Comparison of ENCODE assay signal across 23 cellular contexts in genomic region chr5:140232731-140233130, GRCh38. TPM values are rescaled to one million over a fixed set of nuclear protein-coding genes. Genes with fewer than 3 reads are reported as not detected.
A peak's percentile ranks its signal among the peaks of the same experiment; 100 is the strongest.
DNase-seq lines count a peak whose midpoint lies in the region; ATAC-seq, FAIRE-seq and TF ChIP-seq lines count a peak whose summit lies in the region.
"Had no signal": no experiment of that assay in that cellular context is flagged by ENCODE, and none has a peak within 500 bp of the region (broad histone marks: within the 10 kb centered on the region; RNA-seq: fewer than 3 reads in every experiment).

No MANE protein-coding gene starts in this region.

- H3K9me1 ChIP-seq in K562 (ENCODE audit: control insufficient read depth, insufficient read depth, low read length), result no peaks in the 10 kb centered on the region

- CTCF ChIA-PET in HepG2 (lab: Yijun Ruan, JAX; ENCODE audit: low intra/inter-chr PET ratio, low total read pairs), result no interaction called here
- CTCF ChIA-PET in K562 (lab: Yijun Ruan, JAX; ENCODE audit: low intra/inter-chr PET ratio), result no interaction called here

- H3K4me2 ChIP-seq in HepG2 (ENCODE audit: low read depth, low read length), result no peak overlapping the region
- no peak overlapping the region for H3K4me2 ChIP-seq in K562 (ENCODE audit: insufficient read depth, low read length)
- H3K4me2 ChIP-seq: BLaER1 had no signal

- TF ChIP-seq EP300 in HepG2 (IDR thresholded peaks at IDR 0.05; ENCODE audit: low read depth in 2 of 2, low read length in 2 of 2) (no peak), HepG2 (CRISPR knock-in tag; IDR thresholded peaks at IDR 0.05; ENCODE audit: borderline replicate concordance) (no peak), K562 (IDR thresholded peaks at IDR 0.05; ENCODE audit: low read length) (no peak)

- H3K27me3 ChIP-seq in HepG2 (ENCODE audit: control insufficient read depth in 1 of 2, insufficient read depth in 2 of 2, low read length in 2 of 2) (no peaks in the 10 kb centered on the region), right lobe of liver (no peaks in the 10 kb centered on the region), K562 (ENCODE audit: control insufficient read depth in 2 of 2, insufficient read depth in 2 of 2, low read length in 2 of 2) (no peaks in the 10 kb centered on the region), psoas muscle (ENCODE audit: insufficient read depth in 3 of 3, low read length in 2 of 3) (no peaks in the 10 kb centered on the region), right cardiac atrium (ENCODE audit: control insufficient read depth, insufficient read depth) (no peaks in the 10 kb centered on the region)
- H3K27me3 ChIP-seq: BLaER1 had no signal

- H2AFZ ChIP-seq in HepG2 (ENCODE audit: low read length) (no peak overlapping the region), K562 (ENCODE audit: low read depth, low read length) (no peak overlapping the region)
- H2AFZ ChIP-seq: GM23248 had no signal

- H3K36me3 ChIP-seq in HepG2 (replicated peaks in 1 of 2; ENCODE audit: control insufficient read depth in 1 of 2, insufficient read depth in 2 of 2, low read length in 2 of 2) (no peaks in the 10 kb centered on the region; a peak in 1 of 5 replicates), right lobe of liver (no peaks in the 10 kb centered on the region), K562 (ENCODE audit: control insufficient read depth, insufficient read depth, low read length) (no peaks in the 10 kb centered on the region; the same call in 1 of the 3 replicates), psoas muscle (ENCODE audit: insufficient read depth in 1 of 2, low read depth in 1 of 2) (no peaks in the 10 kb centered on the region)
- H3K36me3 ChIP-seq: BLaER1 had no signal

- BruUV-seq in HepG2 (replicated peaks; lab: Mats Ljungman, UMichigan), result no TSS peak
- no TSS peak for BruUV-seq in K562 (replicated peaks; lab: Mats Ljungman, UMichigan)

- peaks cover 3% of the 10 kb centered on the region for H3K79me2 ChIP-seq in HepG2 (ENCODE audit: insufficient read depth, low read length)
- peaks cover 13% of the 10 kb centered on the region; the same call in 2 of the 3 replicates for H3K79me2 ChIP-seq in K562 (ENCODE audit: control insufficient read depth, insufficient read depth, low read length)

- H3K9me3 ChIP-seq in HepG2 (ENCODE audit: low read length) (no peaks in the 10 kb centered on the region), right lobe of liver (no peaks in the 10 kb centered on the region), K562 (replicated peaks; ENCODE audit: control insufficient read depth, insufficient read depth, low read depth, low read length) (no peaks in the 10 kb centered on the region), psoas muscle (no peaks in the 10 kb centered on the region), right cardiac atrium (ENCODE audit: control insufficient read depth, low read length) (no peaks in the 10 kb centered on the region)
- H3K9me3 ChIP-seq: BLaER1 had no signal

- DNase-seq in HepG2 (ENCODE audit: low spot score), result peak; percentile 25
- no peak for DNase-seq in right lobe of liver
- no peak for DNase-seq in K562 (ENCODE audit: extremely low read depth in 1 of 4, low spot score in 3 of 4)
- DNase-seq in psoas muscle, result no peak
- DNase-seq in right cardiac atrium, result no peak
- DNase-seq in activated CD4-positive, alpha-beta T cell treated with anti-CD3 and anti-CD28 coated beads for 48 hours, result no peak
- DNase-seq: CD4-positive, CD25-positive, alpha-beta regulatory T cell; CD8-positive, alpha-beta T cell; DMS 273 treated with DMSO at 0.1 percent for 48 hours; DMS79; EL; GDM1; GM23248; H7; HCEC 1CT had no signal

- POLR2A ChIA-PET in HepG2 (lab: Yijun Ruan, JAX), result no interaction called here
- POLR2A ChIA-PET in K562 (lab: Yijun Ruan, JAX), result interaction anchor here (1.8 kb wide), 1 partner anchor 9 kb away, joined by 7 read pairs; no protein-coding TSS in a partner anchor

- TF ChIP-seq POLR2A in HepG2 (IDR thresholded peaks at IDR 0.05; ENCODE audit: insufficient read depth in 1 of 2, low read depth in 2 of 2, low read length in 2 of 2) (no peak), right lobe of liver (IDR thresholded peaks at IDR 0.05) (no peak), K562 (conservative IDR thresholded peaks at IDR 0.05) (no peak)

- intact Hi-C loops in HepG2 (cut with micrococcal nuclease; ENCODE audit: unreplicated experiment) (no loop called here), right lobe of liver (cut with DNase I) (no loop called here), K562 (cut with micrococcal nuclease) (no loop called here), psoas muscle (cut with DNase I) (no loop called here), right cardiac atrium (cut with DNase I) (no loop called here)

- H4K20me1 ChIP-seq in HepG2 (ENCODE audit: insufficient read depth, low read length) (no peaks in the 10 kb centered on the region), K562 (replicated peaks; ENCODE audit: control insufficient read depth, insufficient read depth, low read length) (peaks cover 12% of the 10 kb centered on the region; the same call in 1 of the 2 replicates)

- 33% methylated on average over 1 of the region's 1 CpG for WGBS in HepG2 (ENCODE audit: low lambda C conversion rate)
- WGBS in right lobe of liver (ENCODE audit: insufficient coverage, low coverage, low lambda C conversion rate, missing lambda C conversion rate), result no CpG with 5 or more reads among the region's 1 CpG
- WGBS in K562 (ENCODE audit: insufficient coverage, low coverage, missing lambda C conversion rate), result 77% methylated on average over 1 of the region's 1 CpG
- WGBS in psoas muscle, 3 donors, result 83 to 92% (median 89%) methylated on average over 1 of the region's 1 CpG
- 93% methylated on average over 1 of the region's 1 CpG for WGBS in right cardiac atrium

- H3K9ac ChIP-seq in HepG2 (ENCODE audit: insufficient read depth, low read depth, low read length) (no peak overlapping the region), K562 (ENCODE audit: insufficient read depth in 1 of 2, low read depth in 2 of 2, low read length in 2 of 2) (no peak overlapping the region)
- H3K9ac ChIP-seq: BLaER1, GM23248 had no signal

- H3K4me1 ChIP-seq in HepG2 (ENCODE audit: insufficient read depth, low read length) (peaks cover 35% of the 10 kb centered on the region), right lobe of liver (peaks cover 0 to 17% (median 2%) of the 10 kb centered on the region in 4 donors), K562 (replicated peaks in 1 of 2; ENCODE audit: control insufficient read depth in 2 of 2, insufficient read depth in 2 of 2, low read length in 2 of 2) (no peaks in the 10 kb centered on the region; a peak in 2 of 5 replicates), psoas muscle (peaks cover 43% of the 10 kb centered on the region), right cardiac atrium (ENCODE audit: control insufficient read depth, insufficient read depth, low read length) (peaks cover 11% of the 10 kb centered on the region)

- H3K4me3 ChIP-seq in HepG2 (replicated peaks in 1 of 3; ENCODE audit: insufficient read depth in 1 of 3, low read depth in 2 of 3, low read length in 3 of 3) (no peak overlapping the region), right lobe of liver (no peak overlapping the region), K562 (no peak overlapping the region), psoas muscle (no peak overlapping the region), right cardiac atrium (ENCODE audit: low read length) (no peak overlapping the region)
- H3K4me3 ChIP-seq: BLaER1, GM12878, GM23248 had no signal

- ATAC-seq in HepG2, result peak; percentile 17; the same call in 2 of the 3 replicates
- no peak for ATAC-seq in right lobe of liver
- no peak; the same call in 2 of the 3 replicates for ATAC-seq in K562
- ATAC-seq in psoas muscle, result no peak
- no peak for ATAC-seq in right cardiac atrium
- no peak for ATAC-seq in GM21576 (IDR thresholded peaks at IDR 0.05; ENCODE audit: unreplicated experiment)
- ATAC-seq: CD8-positive, alpha-beta T cell; GM12878 had no signal

- TF ChIP-seq CTCF in HepG2 (CRISPR knock-in tag; IDR thresholded peaks at IDR 0.05), result no peak
- TF ChIP-seq CTCF in right lobe of liver (IDR thresholded peaks at IDR 0.05), result no peak
- TF ChIP-seq CTCF in K562 (IDR thresholded peaks at IDR 0.05 in 2 of 3, conservative IDR thresholded peaks at IDR 0.05 in 1 of 3; ENCODE audit: insufficient read depth in 2 of 3, low read depth in 1 of 3, low read length in 3 of 3), result no peak
- no peak for TF ChIP-seq CTCF in psoas muscle (IDR thresholded peaks at IDR 0.05)

- H3K27ac ChIP-seq in HepG2 (ENCODE audit: extremely low read length, insufficient read depth, low read length) (no peak overlapping the region), right lobe of liver (no peak overlapping the region), K562 (ENCODE audit: extremely low read depth, low read depth, low read length) (no peak overlapping the region), psoas muscle (peak overlapping the region; percentile 21), right cardiac atrium (ENCODE audit: low read length) (no peak overlapping the region)
- H3K27ac ChIP-seq: 22Rv1, BLaER1, C4-2B, GM23248 had no signal

- peak; percentile 40 for FAIRE-seq in HepG2 (lab: Jason Lieb, UNC)
- FAIRE-seq in K562 (lab: Jason Lieb, UNC), result peak; percentile 77
- FAIRE-seq: A204.1, D721Med, GM12878, H1 had no signal

- in situ Hi-C loops in HepG2 (cut with HindIII; ENCODE audit: extremely low pct_ligation_motif_present, low pct_unique_long_range_greater_than_20kb), result no loop called here
- in situ Hi-C loops in K562 (cut with MboI), result no loop called here

- TF ChIP-seq RAD21 in HepG2 (CRISPR knock-in tag; IDR thresholded peaks at IDR 0.05), result no peak
- TF ChIP-seq RAD21 in K562 (CRISPR knock-in tag; conservative IDR thresholded peaks at IDR 0.05 in 1 of 2, IDR thresholded peaks at IDR 0.05 in 1 of 2), result no peak

RNA-seq across cellular contexts. Expression of gene CYSTM1, which starts 57.7 kb away (rescaled TPM):
- total RNA-seq in HepG2 (2016; rRNA removed; fragmentation: Illumina TruSeq; extraction: Trizol) (40.0 and 52.7 TPM in 2 replicates), right lobe of liver (10 to 100 TPM; 15.5 to 78.0 (median 29.8) TPM), K562 (2014; rRNA removed) (76.1 and 127 TPM in 2 replicates), K562 (2014; rRNA removed; fragmentation: Illumina TruSeq; extraction: Trizol) (66.6 and 94.6 TPM in 2 replicates), K562 (2015; rRNA removed; fragmentation: Illumina TruSeq; extraction: Trizol) (118 and 129 TPM in 2 replicates), K562 (2021) (76.2 and 86.6 TPM in 2 replicates), psoas muscle (100 to 1,000 TPM; 193 to 408 (median 285) TPM), right cardiac atrium (10 to 100 TPM; 47.8 to 58.3 (median 51.1) TPM)
- total RNA-seq in HepG2 (2016; cell fraction: cytosol; rRNA removed; fragmentation: Illumina TruSeq; extraction: Trizol; ENCODE audit: low read depth), result 16.3 and 21.9 TPM in 2 replicates
- 37.6 and 58.4 TPM in 2 replicates for total RNA-seq in HepG2 (2016; cell fraction: insoluble cytoplasmic fraction; rRNA removed; fragmentation: Illumina TruSeq; extraction: Trizol)
- total RNA-seq in HepG2 (2016; cell fraction: membrane; rRNA removed; fragmentation: Illumina TruSeq; extraction: Trizol), result 15.0 and 21.9 TPM in 2 replicates
- 17.2 and 20.7 TPM in 2 replicates for total RNA-seq in HepG2 (2016; cell fraction: nucleus; rRNA removed; fragmentation: Illumina TruSeq; extraction: Trizol)
- polyA plus RNA-seq in HepG2 (2011; rRNA removed) (73.4 and 85.0 TPM in 2 replicates), K562 (2011; rRNA removed) (92.8 and 98.2 TPM in 2 replicates), K562 (2014; fragmentation: Illumina TruSeq; extraction: Trizol) (139 and 150 TPM in 2 replicates), K562 (2014; fragmentation: Nextera tagmentation; extraction: Ambion mirVana) (100 to 1,000 TPM; 363 to 422 TPM), K562 (2014; rRNA removed) (108 and 126 TPM in 2 replicates), psoas muscle (100 to 1,000 TPM; 217 to 601 (median 297) TPM), right cardiac atrium (77.4 TPM)
- polyA plus RNA-seq in HepG2 (2011; cell fraction: cytosol; rRNA removed), result 80.7 and 95.8 TPM in 2 replicates
- polyA plus RNA-seq in HepG2 (2011; cell fraction: nucleus; rRNA removed), result 17.5 and 23.1 TPM in 2 replicates
- polyA plus RNA-seq in HepG2 (2012), result 32.8 and 35.3 TPM in 2 replicates
- 23.1 and 29.4 TPM in 2 replicates for polyA plus RNA-seq in HepG2 (2016; cell fraction: cytosol; fragmentation: Illumina TruSeq; extraction: Trizol; ENCODE audit: low read depth)
- 83.1 and 90.8 TPM in 2 replicates for polyA plus RNA-seq in HepG2 (2016; cell fraction: insoluble cytoplasmic fraction; fragmentation: Illumina TruSeq; extraction: Trizol; ENCODE audit: low read depth)
- 20.1 and 22.6 TPM in 2 replicates for polyA plus RNA-seq in HepG2 (2016; cell fraction: membrane; fragmentation: Illumina TruSeq; extraction: Trizol; ENCODE audit: low read depth)
- polyA plus RNA-seq in HepG2 (2016; cell fraction: nucleus; fragmentation: Illumina TruSeq; extraction: Trizol; ENCODE audit: insufficient read depth, low read depth), result 32.0 and 35.2 TPM in 2 replicates
- 67.0 and 122 TPM in 2 replicates for polyA minus RNA-seq in HepG2 (2011; rRNA and poly(A)+ RNA removed; ENCODE audit: low replicate concordance)
- 18.4 and 25.9 TPM in 2 replicates for polyA minus RNA-seq in HepG2 (2011; cell fraction: cytosol; rRNA and poly(A)+ RNA removed)
- 12.2 and 14.5 TPM in 2 replicates for polyA minus RNA-seq in HepG2 (2011; cell fraction: nucleus; rRNA and poly(A)+ RNA removed)
- 8.9 and 10.7 TPM in 2 replicates for total RNA-seq in K562 (2011; cell fraction: chromatin; rRNA removed; ENCODE audit: low replicate concordance)
- total RNA-seq in K562 (2011; cell fraction: nucleolus; rRNA removed), result 20.3 and 25.2 TPM in 2 replicates
- 20.1 and 20.5 TPM in 2 replicates for total RNA-seq in K562 (2011; cell fraction: nucleoplasm; rRNA removed)
- 97.9 and 207 TPM in 2 replicates for polyA plus RNA-seq in K562 (2011; cell fraction: cytosol; rRNA removed)
- 39.9 and 50.7 TPM in 2 replicates for polyA plus RNA-seq in K562 (2011; cell fraction: nucleus; rRNA removed)
- polyA plus RNA-seq in K562 (2012), result 136 and 260 TPM in 2 replicates
- 31.6 and 43.3 TPM in 2 replicates for polyA minus RNA-seq in K562 (2011; rRNA and poly(A)+ RNA removed)
- polyA minus RNA-seq in K562 (2011; cell fraction: cytosol; rRNA and poly(A)+ RNA removed), result 48.6 and 56.5 TPM in 2 replicates
- 22.5 and 23.8 TPM in 2 replicates for polyA minus RNA-seq in K562 (2011; cell fraction: nucleus; rRNA and poly(A)+ RNA removed)
